ENCODE assay signal across 17 cellular contexts in genomic region chr1:18473195-18473815, GRCh38. TPM values are rescaled to one million over a fixed set of nuclear protein-coding genes. Genes with fewer than 3 reads are reported as not detected.
A peak's percentile ranks its signal among the peaks of the same experiment; 100 is the strongest.
DNase-seq lines count a peak whose midpoint lies in the region; TF ChIP-seq lines count a peak whose summit lies in the region.
"Had no signal": no experiment of that assay in that cellular context is flagged by ENCODE, and none has a peak within 500 bp of the region (broad histone marks: within the 10 kb centered on the region; RNA-seq: fewer than 3 reads in every experiment).

No MANE protein-coding gene starts in this region.

- no peak overlapping the region for H3K18ac ChIP-seq in trophoblast cell (ENCODE audit: low read length)

- H2BK5ac ChIP-seq in trophoblast cell (ENCODE audit: low read depth, low read length, poor library complexity), result no peak overlapping the region

- no peak overlapping the region for H3K14ac ChIP-seq in trophoblast cell (ENCODE audit: low read length)

- no peaks in the 10 kb centered on the region for H3K79me2 ChIP-seq in trophoblast cell (ENCODE audit: control insufficient read depth, insufficient read depth, low read length, poor library complexity)

- no peak overlapping the region for H2AK5ac ChIP-seq in trophoblast cell (ENCODE audit: low read length)

- no peak overlapping the region for H3K9ac ChIP-seq in trophoblast cell (ENCODE audit: low read length)

- no peak overlapping the region for H4K8ac ChIP-seq in trophoblast cell (ENCODE audit: low read depth, low read length)

- WGBS in trophoblast cell (ENCODE audit: extremely low coverage, insufficient coverage, insufficient read length), result no CpG with 5 or more reads among the region's 11 CpGs

- no peak overlapping the region for H3K4me3 Mint-ChIP-seq in mesothelial cell of epicardium
- H3K4me3 Mint-ChIP-seq: CD14-positive monocyte; CD8-positive, alpha-beta T cell had no signal

- H3K27me3 ChIP-seq in trophoblast cell (ENCODE audit: insufficient read depth, low read length) (no peaks in the 10 kb centered on the region), right atrium auricular region (no peaks in the 10 kb centered on the region)

- DNase-seq in NCI-H2171 (lab: John Stamatoyannopoulos, UW) (peak; percentile 17), NCI-H2171 treated with DMSO at 0.1 percent for 48 hours (lab: John Stamatoyannopoulos, UW) (no peak), islet precursor cell (peak; percentile 71), trophoblast cell (peak; percentile 55 to 82), GM20000 (ENCODE audit: low spot score) (no peak), right atrium auricular region (ENCODE audit: low spot score) (no peak), mesothelial cell of epicardium (ENCODE audit: low spot score in 2 of 2, unreplicated experiment in 2 of 2) (no peak)
- DNase-seq: CD8-positive, alpha-beta T cell; COR-L47; DMS153; DMS79 treated with DMSO at 0.1 percent for 48 hours; EL had no signal

- H4K91ac ChIP-seq in trophoblast cell (ENCODE audit: low read depth, low read length), result no peak overlapping the region

- H3K4me1 ChIP-seq in trophoblast cell (ENCODE audit: control insufficient read depth in 1 of 2, insufficient read depth in 2 of 2, low read length in 2 of 2) (peaks cover 5 to 12% of the 10 kb centered on the region in 2 experiments), right atrium auricular region (no peaks in the 10 kb centered on the region)

- no peak overlapping the region for H2BK120ac ChIP-seq in trophoblast cell (ENCODE audit: insufficient read depth, low read length, poor library complexity)

- TF ChIP-seq CTCF in GM20000 (IDR thresholded peaks at IDR 0.05; ENCODE audit: extremely low read depth, missing control alignments) (no peak), right atrium auricular region (IDR thresholded peaks at IDR 0.05) (no peak), mesothelial cell of epicardium (IDR thresholded peaks at IDR 0.05; ENCODE audit: unreplicated experiment) (no peak)

- H3K4me2 ChIP-seq in trophoblast cell (ENCODE audit: low read length), result no peak overlapping the region

- no peaks in the 10 kb centered on the region for H3K9me3 Mint-ChIP-seq in mesothelial cell of epicardium
- H3K9me3 Mint-ChIP-seq: CD8-positive, alpha-beta T cell had no signal

- H2BK12ac ChIP-seq in trophoblast cell (ENCODE audit: low read length), result no peak overlapping the region

- H3K27ac ChIP-seq in trophoblast cell (ENCODE audit: low read depth, low read length) (no peak overlapping the region), right atrium auricular region (no peak overlapping the region)
- H3K27ac ChIP-seq: 22Rv1, HL-60 had no signal

- H3K4ac ChIP-seq in trophoblast cell (ENCODE audit: low read depth, low read length), result no peak overlapping the region

- H3K23ac ChIP-seq in trophoblast cell (ENCODE audit: low read length), result no peak overlapping the region

- H3K27me3 Mint-ChIP-seq in mesothelial cell of epicardium (ENCODE audit: low read depth), result peaks cover 2% of the 10 kb centered on the region

- H3K27ac Mint-ChIP-seq in mesothelial cell of epicardium, result no peak overlapping the region
- H3K27ac Mint-ChIP-seq: CD14-positive monocyte; CD8-positive, alpha-beta T cell had no signal

- H4K12ac ChIP-seq in trophoblast cell (ENCODE audit: low read depth, low read length), result no peak overlapping the region

- H3K36me3 ChIP-seq in trophoblast cell (ENCODE audit: control insufficient read depth in 1 of 2, insufficient read depth in 2 of 2, low read length in 2 of 2) (no peaks in the 10 kb centered on the region), right atrium auricular region (no peaks in the 10 kb centered on the region)

- H3K9me3 ChIP-seq in trophoblast cell (ENCODE audit: insufficient read depth, low read depth, low read length) (no peaks in the 10 kb centered on the region), right atrium auricular region (no peaks in the 10 kb centered on the region)

- no peak overlapping the region for H3K4me3 ChIP-seq in trophoblast cell (ENCODE audit: low read depth, low read length)
- H3K4me3 ChIP-seq in right atrium auricular region, result no peak overlapping the region

- peaks cover 3% of the 10 kb centered on the region for H3K4me1 Mint-ChIP-seq in mesothelial cell of epicardium
- H3K4me1 Mint-ChIP-seq: CD14-positive monocyte had no signal

- H2AFZ ChIP-seq in trophoblast cell (ENCODE audit: insufficient read depth, low read length, poor library complexity), result no peak overlapping the region

- H3K79me1 ChIP-seq in trophoblast cell (ENCODE audit: low read length), result no peaks in the 10 kb centered on the region

- H3K36me3 Mint-ChIP-seq in mesothelial cell of epicardium, result no peaks in the 10 kb centered on the region
- H3K36me3 Mint-ChIP-seq: CD14-positive monocyte; CD8-positive, alpha-beta T cell had no signal

RNA-seq across cellular contexts. Expression of gene KLHDC7A, which starts 7.4 kb away (rescaled TPM):
- 0.97 and 1.1 TPM in 2 replicates for polyA plus RNA-seq in trophoblast cell (2013)
- under 1 TPM in 1 of 2 donors, not detected in 1; 0.11 TPM for total RNA-seq in right atrium auricular region
- 0.04 to 0.11 TPM (median 0.05 TPM) in 3 replicates for total RNA-seq in mesothelial cell of epicardium
- total RNA-seq: A673; CD8-positive, alpha-beta T cell had no signal
- polyA plus RNA-seq: BJ, CD14-positive monocyte had no signal

Comparison
In these comparisons a context has a peak if more than half of its experiments do, and no peak if none do; other contexts are left out.
1. DNase-seq: peak in NCI-H2171 (single experiment), islet precursor cell (single experiment) and trophoblast cell (2 of 2); none in NCI-H2171 treated with DMSO at 0.1 percent for 48 hours (single experiment), GM20000 (single experiment), right atrium auricular region (single experiment) and mesothelial cell of epicardium (0 of 2).